Comparison of ENCODE assay signal across 14 cellular contexts in genomic region chr7:56287429-56288138, GRCh38.
DNase-seq lines count a peak whose midpoint lies in the region; ATAC-seq and TF ChIP-seq lines count a peak whose summit lies in the region.
"Had no signal": no experiment of that assay in that cellular context is flagged by ENCODE, and none has a peak within 500 bp of the region (broad histone marks: within the 10 kb centered on the region; RNA-seq: fewer than 3 reads in every experiment).

No MANE protein-coding gene starts in this region.

- no peaks in the 10 kb centered on the region for H3K4me1 ChIP-seq in mucosa of descending colon (ENCODE audit: low read depth)

- ATAC-seq in stimulated activated naive CD8-positive, alpha-beta T cell treated with anti-CD3 and anti-CD28 coated beads, Interleukin-15, amount 100 ng/mL, for 72 hours: peak; percentile 28
- no peak for ATAC-seq in stimulated activated naive CD8-positive, alpha-beta T cell treated with anti-CD3 and anti-CD28 coated beads, Interleukin-15, Interleukin-2, amounts not matched to agents 100 U/mL and 50 U/mL, for 24 hours
- no peak for ATAC-seq in mucosa of descending colon
- no peak for ATAC-seq in GM21529 (IDR thresholded peaks at IDR 0.05; ENCODE audit: unreplicated experiment)
- ATAC-seq: CD8-positive, alpha-beta T cell; stimulated activated effector memory CD8-positive, alpha-beta T cell treated with anti-CD3 and anti-CD28 coated beads, Interleukin-12 subunit alpha, Interleukin-12 subunit beta, amount 100 ng/mL, for 72 hours had no signal

- H3K27ac Mint-ChIP-seq in stimulated activated naive CD8-positive, alpha-beta T cell treated with anti-CD3 and anti-CD28 coated beads, Interleukin-15, amount 100 ng/mL, for 72 hours: no peak overlapping the region
- H3K27ac Mint-ChIP-seq: CD8-positive, alpha-beta T cell; immature natural killer cell; stimulated activated effector memory CD8-positive, alpha-beta T cell treated with anti-CD3 and anti-CD28 coated beads, Interleukin-12 subunit alpha, Interleukin-12 subunit beta, amount 100 ng/mL, for 72 hours had no signal

- no peaks in the 10 kb centered on the region for H3K36me3 ChIP-seq in mucosa of descending colon (ENCODE audit: low read depth)

- peaks cover 0 to 10% (median 0%) of the 10 kb centered on the region in 45 donors for H3K27me3 ChIP-seq in dorsolateral prefrontal cortex

- TF ChIP-seq CTCF in dorsolateral prefrontal cortex (IDR thresholded peaks at IDR 0.05 in 54 of 56, conservative IDR thresholded peaks at IDR 0.05 in 2 of 56; ENCODE audit: low read depth in 1 of 56, partially characterized antibody in 56 of 56) (no peak), mucosa of descending colon (IDR thresholded peaks at IDR 0.05) (no peak)

- DNase-seq in stimulated activated naive CD8-positive, alpha-beta T cell treated with anti-CD3 and anti-CD28 coated beads, Interleukin-15, amount 100 ng/mL, for 72 hours: peak in 1 of 2 donors; percentile 1
- no peak for DNase-seq in stimulated activated naive CD8-positive, alpha-beta T cell treated with anti-CD3 and anti-CD28 coated beads, Interleukin-15, Interleukin-2, amounts not matched to agents 100 U/mL and 50 U/mL, for 24 hours
- DNase-seq in dorsolateral prefrontal cortex: peak in 7 of 10 donors; percentile 6 to 68 (median 40)
- peak in 2 of 3 donors; percentile 1 to 49 for DNase-seq in mucosa of descending colon
- DNase-seq in COR-L47 (lab: John Stamatoyannopoulos, UW): no peak
- no peak for DNase-seq in NCI-H446 (lab: John Stamatoyannopoulos, UW)
- no peak for DNase-seq in mesenteric fat pad (ENCODE audit: low spot score)
- DNase-seq: CD8-positive, alpha-beta T cell; GOT3; immature natural killer cell; NCI-H1694; SIG-M5 had no signal

- H3K4me3 ChIP-seq in dorsolateral prefrontal cortex (peak overlapping the region; percentile 8 to 69 (median 50)), mucosa of descending colon (no peak overlapping the region)

- peaks cover 9 to 20% of the 10 kb centered on the region in 2 donors for H3K9me3 Mint-ChIP-seq in stimulated activated naive CD8-positive, alpha-beta T cell treated with anti-CD3 and anti-CD28 coated beads, Interleukin-15, amount 100 ng/mL, for 72 hours

- intact Hi-C loops in dorsolateral prefrontal cortex (cut with DNase I) (no loop called here), mucosa of descending colon (cut with DNase I, micrococcal nuclease) (no loop called here)

- H3K27ac ChIP-seq in dorsolateral prefrontal cortex: peak overlapping the region in 14 of 59 donors; percentile 15 to 73 (median 38)

- H3K9me3 ChIP-seq in mucosa of descending colon: peaks cover 33% of the 10 kb centered on the region

- peaks cover 8% of the 10 kb centered on the region for H3K4me1 Mint-ChIP-seq in stimulated activated naive CD8-positive, alpha-beta T cell treated with anti-CD3 and anti-CD28 coated beads, Interleukin-15, amount 100 ng/mL, for 72 hours
- H3K4me1 Mint-ChIP-seq: immature natural killer cell had no signal

- H3K4me3 Mint-ChIP-seq in stimulated activated naive CD8-positive, alpha-beta T cell treated with anti-CD3 and anti-CD28 coated beads, Interleukin-15, amount 100 ng/mL, for 72 hours: peak overlapping the region; percentile 71 to 74
- H3K4me3 Mint-ChIP-seq: CD8-positive, alpha-beta T cell; immature natural killer cell; stimulated activated effector memory CD8-positive, alpha-beta T cell treated with anti-CD3 and anti-CD28 coated beads, Interleukin-12 subunit alpha, Interleukin-12 subunit beta, amount 100 ng/mL, for 72 hours had no signal

- peaks cover 28% of the 10 kb centered on the region for H3K27me3 Mint-ChIP-seq in stimulated activated naive CD8-positive, alpha-beta T cell treated with anti-CD3 and anti-CD28 coated beads, Interleukin-15, amount 100 ng/mL, for 72 hours

Comparison
In these comparisons a context has a peak if more than half of its experiments do, and no peak if none do; other contexts are left out.
1. DNase-seq: peak in dorsolateral prefrontal cortex (7 of 10) and mucosa of descending colon (2 of 3); none in stimulated activated naive CD8-positive, alpha-beta T cell treated with anti-CD3 and anti-CD28 coated beads, Interleukin-15, Interleukin-2, amounts not matched to agents 100 U/mL and 50 U/mL, for 24 hours (single experiment), COR-L47 (single experiment), NCI-H446 (0 of 2) and mesenteric fat pad (single experiment).